ENCODE assay signal across 20 cellular contexts in the genomic region with DNA sequence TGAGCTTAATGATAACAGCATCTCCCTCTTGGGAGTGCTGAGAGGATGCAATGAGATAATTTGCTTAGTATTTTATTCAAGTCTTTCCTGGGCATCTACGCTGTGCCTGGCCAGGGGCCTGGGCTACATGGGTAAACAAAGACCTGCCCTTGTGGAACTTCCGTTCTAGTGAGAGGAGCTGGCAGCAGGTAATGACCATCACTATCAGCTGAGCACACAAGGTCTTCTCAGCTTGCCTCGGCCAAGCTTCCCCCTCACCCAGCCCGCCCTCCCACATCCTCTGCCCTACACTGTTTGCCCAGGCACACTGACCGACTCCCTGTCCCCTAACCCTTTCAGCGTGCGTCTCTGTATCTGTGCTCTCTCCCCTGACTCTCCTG. TPM values are rescaled to one million over a fixed set of nuclear protein-coding genes. Genes with fewer than 3 reads are reported as not detected.
DNase-seq lines count a peak whose midpoint lies in the region; FAIRE-seq and TF ChIP-seq lines count a peak whose summit lies in the region.
"Had no signal": no experiment of that assay in that cellular context is flagged by ENCODE, and none has a peak within 500 bp of the region (broad histone marks: within the 10 kb centered on the region; RNA-seq: fewer than 3 reads in every experiment).

No MANE protein-coding gene starts in this region.

- FAIRE-seq in GM12891 (lab: Jason Lieb, UNC) = no peak

- CTCF ChIA-PET in RWPE1 (lab: Yijun Ruan, JAX) = no interaction called here

- POLR2A ChIA-PET in RWPE1 (lab: Yijun Ruan, JAX; ENCODE audit: low non-redundant PET) = no interaction called here

- TF ChIP-seq CTCF in RWPE1 (conservative IDR thresholded peaks at IDR 0.05; ENCODE audit: low read depth) = no peak
- no peak for TF ChIP-seq CTCF in dorsolateral prefrontal cortex (IDR thresholded peaks at IDR 0.05 in 54 of 56, conservative IDR thresholded peaks at IDR 0.05 in 2 of 56; ENCODE audit: low read depth in 1 of 56, partially characterized antibody in 56 of 56)
- TF ChIP-seq CTCF in osteoblast (IDR thresholded peaks at IDR 0.05; ENCODE audit: extremely low read depth, low read depth, low read length) = no peak

- no peak for TF ChIP-seq POLR2A in GM12891 (IDR thresholded peaks at IDR 0.05; ENCODE audit: low read depth, low read length)

- intact Hi-C loops in dorsolateral prefrontal cortex (cut with DNase I) = no loop called here

- H3K79me2 ChIP-seq in osteoblast (ENCODE audit: insufficient read depth, low read length) = peaks cover 83% of the 10 kb centered on the region

- no peak overlapping the region for H3K4me3 ChIP-seq in H7 (ENCODE audit: insufficient read depth, low read depth, low read length)
- peak overlapping the region in 1 of 59 donors; percentile 26 for H3K4me3 ChIP-seq in dorsolateral prefrontal cortex
- H3K4me3 ChIP-seq in osteoblast (ENCODE audit: insufficient read depth, low read length) = no peak overlapping the region
- H3K4me3 ChIP-seq: colonic mucosa, GM23248, ovary, sigmoid colon, thoracic aorta had no signal

- peaks cover 40% of the 10 kb centered on the region for H3K36me3 ChIP-seq in H7 (replicated peaks; ENCODE audit: control insufficient read depth, insufficient read depth, low read length)
- H3K36me3 ChIP-seq in osteoblast (ENCODE audit: insufficient read depth, low read length) = peaks cover 52% of the 10 kb centered on the region
- H3K36me3 ChIP-seq: ovary had no signal

- no peak overlapping the region for H2AFZ ChIP-seq in osteoblast (ENCODE audit: low read length)
- H2AFZ ChIP-seq: GM23248 had no signal

- H3K4me2 ChIP-seq in osteoblast (ENCODE audit: insufficient read depth, low read length) = no peak overlapping the region

- peaks cover 62% of the 10 kb centered on the region for H4K20me1 ChIP-seq in osteoblast (ENCODE audit: insufficient read depth, low read length)

- H3K4me1 ChIP-seq in osteoblast (ENCODE audit: insufficient read depth, low read length) = peaks cover 14% of the 10 kb centered on the region
- H3K4me1 ChIP-seq: colonic mucosa had no signal

- 0 out of 2 replicates have a peak overlapping the region, but pooled peaks have one; percentile 19 for H3K27ac ChIP-seq in RWPE1
- peak overlapping the region in 55 of 59 donors; percentile 3 to 95 (median 69) for H3K27ac ChIP-seq in dorsolateral prefrontal cortex
- peak overlapping the region; percentile 1 for H3K27ac ChIP-seq in osteoblast (ENCODE audit: low read depth, low read length)
- H3K27ac ChIP-seq: colonic mucosa, GM23248 had no signal

- peak; percentile 42 for DNase-seq in H7
- DNase-seq in RWPE1 (ENCODE audit: low spot score) = no peak
- DNase-seq in dorsolateral prefrontal cortex = no peak
- DNase-seq in osteoblast (ENCODE audit: insufficient read length, low spot score, missing footprints) = no peak
- DNase-seq in medulla oblongata (ENCODE audit: extremely low spot score) = no peak
- no peak for DNase-seq in activated CD8-positive, alpha-beta memory T cell treated with anti-CD3 and anti-CD28 coated beads, Interleukin-2, amount 50 U/mL, for 4 hours
- no peak for DNase-seq in GM12891 (ENCODE audit: insufficient read length, low spot score)
- no peak for DNase-seq in NCI-H2081 treated with DMSO at 0.1 percent for 48 hours (lab: John Stamatoyannopoulos, UW)
- DNase-seq: activated CD4-positive, alpha-beta T cell treated with anti-CD3 and anti-CD28 coated beads for 4 hours; CD4-positive, CD25-positive, alpha-beta regulatory T cell; colonic mucosa; GDM1; GM23248; naive thymus-derived CD4-positive, alpha-beta T cell; NCI-H1105 treated with DMSO at 0.1 percent for 48 hours; NCI-H524; RPMI8226; sigmoid colon had no signal

- H3K27me3 ChIP-seq in H7 (ENCODE audit: control insufficient read depth, insufficient read depth, low read length) (no peaks in the 10 kb centered on the region), dorsolateral prefrontal cortex (no peaks in the 10 kb centered on the region), osteoblast (ENCODE audit: insufficient read depth, low read length) (no peaks in the 10 kb centered on the region)
- H3K27me3 ChIP-seq: colonic mucosa, ovary, sigmoid colon had no signal

- no peaks in the 10 kb centered on the region for H3K9me3 ChIP-seq in osteoblast (ENCODE audit: low read depth, low read length)
- H3K9me3 ChIP-seq: colonic mucosa, ovary, sigmoid colon, thoracic aorta had no signal

TF ChIP-seq in GM12891, 5 proteins besides CTCF, POLR2A, EP300 and RAD21:
- TF ChIP-seq POLR2AphosphoS5 (IDR thresholded peaks at IDR 0.05; ENCODE audit: low read depth, low read length) (no peak), SPI1 (IDR thresholded peaks at IDR 0.05; ENCODE audit: low read depth, low read length) (no peak), PAX5 (IDR thresholded peaks at IDR 0.05; ENCODE audit: insufficient read depth, low read length, severe bottlenecking) (no peak), TAF1 (IDR thresholded peaks at IDR 0.05; ENCODE audit: low read depth, low read length) (no peak), POU2F2 (IDR thresholded peaks at IDR 0.05; ENCODE audit: low read depth, low read length) (no peak)

RNA-seq across cellular contexts. Expression of gene FKRP, which starts 8.6 kb away (rescaled TPM):
- 15.8 and 22.4 TPM in 2 replicates for total RNA-seq in H7 (2014; rRNA removed; shearing (Covaris generic))
- total RNA-seq in dorsolateral prefrontal cortex (10 to 100 TPM; 18.2 to 45.4 (median 30.5) TPM), osteoblast (18.0 and 18.5 TPM in 2 replicates)
- polyA plus RNA-seq in GM12891 (2012; ENCODE audit: low read depth, missing spikeins) = 7.9 TPM

RNA-seq across cellular contexts. Expression of gene STRN4, which starts 9.0 kb away (rescaled TPM):
- 169 and 188 TPM in 2 replicates for total RNA-seq in H7 (2014; rRNA removed; shearing (Covaris generic))
- 100 to 1,000 TPM in 19 of 120 experiments, 10 to 100 TPM in 101; 69.7 to 119 (median 86.8) TPM for total RNA-seq in dorsolateral prefrontal cortex
- 56.3 and 56.5 TPM in 2 replicates for total RNA-seq in osteoblast
- 27.3 TPM for polyA plus RNA-seq in GM12891 (2012; ENCODE audit: low read depth, missing spikeins)

RNA-seq across cellular contexts. Expression of gene PRKD2, which starts 20.4 kb away (rescaled TPM):
- total RNA-seq in H7 (2014; rRNA removed; shearing (Covaris generic)) = 29.4 and 29.5 TPM in 2 replicates
- 10 to 100 TPM in 104 of 120 experiments, 1 to 10 TPM in 16; 6.8 to 37.3 (median 13.5) TPM for total RNA-seq in dorsolateral prefrontal cortex
- 9.0 and 9.4 TPM in 2 replicates for total RNA-seq in osteoblast
- polyA plus RNA-seq in GM12891 (2012; ENCODE audit: low read depth, missing spikeins) = 48.0 TPM

RNA-seq across cellular contexts. Expression of gene SLC1A5, which starts 51.1 kb away (rescaled TPM):
- total RNA-seq in H7 (2014; rRNA removed; shearing (Covaris generic)) = 156 and 203 TPM in 2 replicates
- total RNA-seq in dorsolateral prefrontal cortex (10 to 100 TPM in 9 of 120 experiments, 1 to 10 TPM in 110, under 1 TPM in 1; 0.79 to 17.1 (median 4.6) TPM), osteoblast (274 and 354 TPM in 2 replicates)
- polyA plus RNA-seq in GM12891 (2012; ENCODE audit: low read depth, missing spikeins) = 46.9 TPM

Comparison
In these comparisons a context has a peak if more than half of its experiments do, and no peak if none do; other contexts are left out.
1. H3K27ac ChIP-seq: peak in every context shown above with its lines; median percentile 69 in dorsolateral prefrontal cortex; 19 in RWPE1; 1 in osteoblast.